In genomic region chr11:81870815-81871214, GRCh38 we compare ENCODE assay signal across 18 cellular contexts.
A peak's percentile ranks its signal among the peaks of the same experiment; 100 is the strongest.
DNase-seq lines count a peak whose midpoint lies in the region; ATAC-seq and TF ChIP-seq lines count a peak whose summit lies in the region.
"Had no signal": no experiment of that assay in that cellular context is flagged by ENCODE, and none has a peak within 500 bp of the region (broad histone marks: within the 10 kb centered on the region; RNA-seq: fewer than 3 reads in every experiment).

No MANE protein-coding gene starts in this region.

- H3K9me3 Mint-ChIP-seq in MCF 10A (ENCODE audit: unreplicated experiment): no peaks in the 10 kb centered on the region
- H3K9me3 Mint-ChIP-seq in central memory CD8-positive, alpha-beta T cell: peaks cover 5% of the 10 kb centered on the region
- H3K9me3 Mint-ChIP-seq: neural progenitor cell had no signal

- no peaks in the 10 kb centered on the region for H3K36me3 ChIP-seq in mammary epithelial cell (ENCODE audit: insufficient read depth, low read length)
- H3K36me3 ChIP-seq in MM.1S (replicated peaks; ENCODE audit: insufficient read depth, low read length): no peaks in the 10 kb centered on the region
- H3K36me3 ChIP-seq in H7 (replicated peaks; ENCODE audit: control insufficient read depth, insufficient read depth, low read length): no peaks in the 10 kb centered on the region
- H3K36me3 ChIP-seq: neural progenitor cell, thyroid gland had no signal

- no peak for ATAC-seq in central memory CD8-positive, alpha-beta T cell (replicated peaks; ENCODE audit: extremely low read depth, poor library complexity, severe bottlenecking)
- no peak for ATAC-seq in HG03520 (IDR thresholded peaks at IDR 0.05; ENCODE audit: unreplicated experiment)

- H2AFZ ChIP-seq in mammary epithelial cell (ENCODE audit: low read depth, low read length) (peak overlapping the region; percentile 69), MM.1S (ENCODE audit: low read length) (peak overlapping the region; percentile 44; the same call in 1 of the 2 replicates)
- H2AFZ ChIP-seq: neural progenitor cell had no signal

- H3K4me3 ChIP-seq in mammary epithelial cell (replicated peaks in 1 of 3; ENCODE audit: insufficient read depth in 1 of 3, low read depth in 2 of 3, low read length in 3 of 3) (peak overlapping the region in 2 of 3 experiments; percentile 8 to 24), MM.1S (ENCODE audit: low read length) (peak overlapping the region; percentile 56; the same call in 1 of the 2 replicates), H7 (ENCODE audit: insufficient read depth, low read depth, low read length) (no peak overlapping the region)
- H3K4me3 ChIP-seq: neural progenitor cell, thyroid gland had no signal

- intact Hi-C loops in mammary epithelial cell (cut with micrococcal nuclease) (no loop called here), MCF 10A (cut with micrococcal nuclease) (no loop called here)

- H3K4me2 ChIP-seq in mammary epithelial cell (ENCODE audit: insufficient read depth, low read depth, low read length) (peak overlapping the region; percentile 74), MM.1S (ENCODE audit: low read depth, low read length) (peak overlapping the region; percentile 70)
- H3K4me2 ChIP-seq: neural progenitor cell had no signal

- dilution Hi-C loops in mammary epithelial cell (cut with HindIII; ENCODE audit: low sequenced_read_pairs): no loop called here

- peaks cover 25% of the 10 kb centered on the region for H3K4me1 ChIP-seq in mammary epithelial cell (ENCODE audit: insufficient read depth, low read length)
- H3K4me1 ChIP-seq in MM.1S (ENCODE audit: low read length): peaks cover 44% of the 10 kb centered on the region
- H3K4me1 ChIP-seq: Caco-2, thyroid gland had no signal

- 73% methylated on average over 2 of the region's 2 CpGs for WGBS in mammary epithelial cell (ENCODE audit: low coverage, missing lambda C conversion rate)

- H3K4me3 Mint-ChIP-seq in MCF 10A (ENCODE audit: unreplicated experiment): no peak overlapping the region
- no peak overlapping the region for H3K4me3 Mint-ChIP-seq in central memory CD8-positive, alpha-beta T cell
- H3K4me3 Mint-ChIP-seq: mesothelial cell of epicardium, neural progenitor cell had no signal

- H3K27ac Mint-ChIP-seq in MCF 10A (ENCODE audit: low read depth, unreplicated experiment): no peak overlapping the region
- H3K27ac Mint-ChIP-seq in central memory CD8-positive, alpha-beta T cell (ENCODE audit: low read depth): peak overlapping the region; percentile 53
- H3K27ac Mint-ChIP-seq: mesothelial cell of epicardium, neural progenitor cell, progenitor cell of endocrine pancreas had no signal

- peaks cover 87% of the 10 kb centered on the region for H3K27me3 Mint-ChIP-seq in MCF 10A (ENCODE audit: insufficient read depth, unreplicated experiment)
- no peaks in the 10 kb centered on the region for H3K27me3 Mint-ChIP-seq in central memory CD8-positive, alpha-beta T cell
- H3K27me3 Mint-ChIP-seq: activated naive CD8-positive, alpha-beta T cell; stimulated activated memory B cell treated with anti-CD40 and anti-IgM and Interleukin-4, amounts not matched to agents 10 μg/mL and 1 μg/mL and 100 μg/mL, for 72 hours had no signal

- H3K79me2 ChIP-seq in mammary epithelial cell (ENCODE audit: insufficient read depth, low read length) (no peaks in the 10 kb centered on the region), MM.1S (ENCODE audit: low read length) (no peaks in the 10 kb centered on the region)

- DNase-seq in mammary epithelial cell: peak; percentile 59
- no peak for DNase-seq in MCF 10A (ENCODE audit: unreplicated experiment)
- no peak for DNase-seq in MM.1S
- DNase-seq in central memory CD8-positive, alpha-beta T cell (ENCODE audit: low spot score in 2 of 2): no peak
- no peak for DNase-seq in H7
- DNase-seq in NCI-H1417 treated with DMSO at 0.1 percent for 48 hours (lab: John Stamatoyannopoulos, UW): no peak
- DNase-seq: activated CD4-positive, CD25-positive, alpha-beta regulatory T cell treated with anti-CD3 and anti-CD28 coated beads, Interleukin-2, amount 50 U/mL, for 72 hours; Caco-2; head of caudate nucleus; NCI-H1694; NCI-H69; thyroid gland had no signal

- no peaks in the 10 kb centered on the region for H3K36me3 Mint-ChIP-seq in MCF 10A (ENCODE audit: insufficient read depth, unreplicated experiment)
- H3K36me3 Mint-ChIP-seq in central memory CD8-positive, alpha-beta T cell (ENCODE audit: insufficient read depth): peaks cover 5% of the 10 kb centered on the region
- H3K36me3 Mint-ChIP-seq: mesothelial cell of epicardium; neural progenitor cell; stimulated activated memory B cell treated with anti-CD40 and anti-IgM and Interleukin-4, amounts not matched to agents 10 μg/mL and 1 μg/mL and 100 μg/mL, for 72 hours had no signal

- no peaks in the 10 kb centered on the region for H3K9me2 ChIP-seq in MM.1S (replicated peaks; ENCODE audit: insufficient read depth, low read length)

- BruUV-seq in mammary epithelial cell (replicated peaks; lab: Mats Ljungman, UMichigan): no TSS peak
- no TSS peak for BruUV-seq in MCF 10A (replicated peaks; lab: Mats Ljungman, UMichigan)

- peak overlapping the region; percentile 35 for H3K27ac ChIP-seq in mammary epithelial cell (ENCODE audit: insufficient read depth, low read depth, low read length)
- peak overlapping the region; percentile 77; the same call in 1 of the 2 replicates for H3K27ac ChIP-seq in MM.1S (ENCODE audit: low read length)
- H3K27ac ChIP-seq: neural progenitor cell, thyroid gland had no signal

- H3K9me3 ChIP-seq in mammary epithelial cell (replicated peaks; ENCODE audit: insufficient read depth, low read length) (no peaks in the 10 kb centered on the region), MM.1S (replicated peaks; ENCODE audit: insufficient read depth, low read length) (no peaks in the 10 kb centered on the region)
- H3K9me3 ChIP-seq: Caco-2, thyroid gland had no signal

- in situ Hi-C loops in mammary epithelial cell (cut with MboI; ENCODE audit: low sequenced_read_pairs in 2 of 2): no loop called here

- POLR2A ChIA-PET in MCF 10A (lab: Yijun Ruan, JAX): no interaction called here

- TF ChIP-seq CTCF in mammary epithelial cell (conservative IDR thresholded peaks at IDR 0.05 in 1 of 2, IDR thresholded peaks at IDR 0.05 in 1 of 2; ENCODE audit: extremely low read depth in 1 of 2, insufficient read depth in 1 of 2, low read depth in 1 of 2, low read length in 2 of 2) (no peak), MCF 10A (IDR thresholded peaks at IDR 0.05; ENCODE audit: unreplicated experiment) (no peak), MM.1S (IDR thresholded peaks at IDR 0.05; ENCODE audit: low read length) (no peak)

- no peaks in the 10 kb centered on the region for H4K20me1 ChIP-seq in mammary epithelial cell (ENCODE audit: insufficient read depth, low read length)
- H4K20me1 ChIP-seq in MM.1S (ENCODE audit: insufficient read depth, low read length): no peaks in the 10 kb centered on the region

- H3K27me3 ChIP-seq in mammary epithelial cell (ENCODE audit: insufficient read depth, low read length) (no peaks in the 10 kb centered on the region), MM.1S (replicated peaks; ENCODE audit: insufficient read depth, low read length) (no peaks in the 10 kb centered on the region), H7 (ENCODE audit: control insufficient read depth, insufficient read depth, low read length) (no peaks in the 10 kb centered on the region)
- H3K27me3 ChIP-seq: neural progenitor cell, thyroid gland had no signal

- CTCF ChIA-PET in mammary epithelial cell (lab: Charles Lee; ENCODE audit: low non-redundant PET): no interaction called here
- CTCF ChIA-PET in MCF 10A (lab: Yijun Ruan, JAX): no interaction called here

- H3F3A ChIP-seq in MM.1S (ENCODE audit: insufficient read depth, low read length): peaks cover 38% of the 10 kb centered on the region

- H3K4me1 Mint-ChIP-seq in MCF 10A (ENCODE audit: insufficient read depth, unreplicated experiment): peaks cover 4% of the 10 kb centered on the region
- peaks cover 54% of the 10 kb centered on the region for H3K4me1 Mint-ChIP-seq in central memory CD8-positive, alpha-beta T cell

- H3K9ac ChIP-seq in mammary epithelial cell (ENCODE audit: insufficient read depth, low read length) (no peak overlapping the region), MM.1S (ENCODE audit: low read length) (no peak overlapping the region)
- H3K9ac ChIP-seq: neural progenitor cell had no signal
